In genomic region chr1:32872189-32872898, GRCh38 we compare ENCODE assay signal across 1 cellular context.
A peak's percentile ranks its signal among the peaks of the same experiment; 100 is the strongest.
TF ChIP-seq lines count a peak whose summit lies in the region.

No MANE protein-coding gene starts in this region.

TF ChIP-seq in K562, 482 proteins besides CTCF, POLR2A, EP300 and RAD21:
- TF ChIP-seq CTBP1 (IDR thresholded peaks at IDR 0.05; ENCODE audit: borderline replicate concordance) (peak; percentile 14; the same call in 1 of the 2 replicates), IFI16 (CRISPR knock-in tag; IDR thresholded peaks at IDR 0.05) (no peak), MAZ (CRISPR knock-in tag; conservative IDR thresholded peaks at IDR 0.05 in 1 of 2, IDR thresholded peaks at IDR 0.05 in 1 of 2) (peak in 1 of 2 experiments; percentile 35; a peak in 1 of 4 replicates), HDGF (IDR thresholded peaks at IDR 0.05) (no peak), ZNF165 (CRISPR knock-in tag; IDR thresholded peaks at IDR 0.05; ENCODE audit: borderline replicate concordance) (no peak), NCOA6 (IDR thresholded peaks at IDR 0.05) (no peak), STAG1 (CRISPR knock-in tag; IDR thresholded peaks at IDR 0.05; ENCODE audit: borderline replicate concordance) (peak; percentile 74; the same call in 1 of the 2 replicates), CHD4 (IDR thresholded peaks at IDR 0.05; ENCODE audit: insufficient read depth, insufficient replicate concordance, low read depth, low read length, poor library complexity, severe bottlenecking) (no peak), SMC3 (conservative IDR thresholded peaks at IDR 0.05; ENCODE audit: insufficient read depth, low read depth, low read length) (peak; percentile 84), ZNF449 (CRISPR knock-in tag; IDR thresholded peaks at IDR 0.05) (no peak), SREBF2 (CRISPR knock-in tag; IDR thresholded peaks at IDR 0.05) (no peak), YY1 (IDR thresholded peaks at IDR 0.05; ENCODE audit: borderline replicate concordance in 1 of 3, control insufficient read depth in 1 of 3, extremely low read depth in 1 of 3, insufficient read depth in 3 of 3, insufficient read length in 1 of 3, insufficient replicate concordance in 2 of 3, low read depth in 1 of 3, low read length in 2 of 3) (peak in 1 of 3 experiments; percentile 23), SOX6 (IDR thresholded peaks at IDR 0.05) (no peak), RCOR1 (IDR thresholded peaks at IDR 0.05; ENCODE audit: borderline replicate concordance in 1 of 2, low read depth in 2 of 2, low read length in 2 of 2) (peak in 1 of 2 experiments; percentile 42; a peak in 1 of 4 replicates), GATAD2A (IDR thresholded peaks at IDR 0.05) (peak; percentile 83; the same call in 1 of the 2 replicates), IRF9 (tag; IDR thresholded peaks at IDR 0.05) (no peak), CAMTA2 (CRISPR knock-in tag; conservative IDR thresholded peaks at IDR 0.05) (no peak), CC2D1A (IDR thresholded peaks at IDR 0.05) (peak; percentile 66; the same call in 1 of the 2 replicates), TFAP4 (CRISPR knock-in tag; IDR thresholded peaks at IDR 0.05; ENCODE audit: borderline replicate concordance) (peak; percentile 30; the same call in 1 of the 2 replicates), CTCFL (IDR thresholded peaks at IDR 0.05; ENCODE audit: borderline replicate concordance, insufficient read depth, low read depth, low read length, poor library complexity, severe bottlenecking) (peak; percentile 65), ZBTB7A (IDR thresholded peaks at IDR 0.05; ENCODE audit: borderline replicate concordance, control insufficient read depth, low read depth, low read length) (peak; percentile 100), JUND (IDR thresholded peaks at IDR 0.05; ENCODE audit: borderline replicate concordance, low read depth, low read length) (0 out of 2 replicates have a peak, but pooled peaks have one; percentile 24), JUND (tag; IDR thresholded peaks at IDR 0.05; ENCODE audit: borderline replicate concordance, low read depth, low read length) (no peak), SIN3A (IDR thresholded peaks at IDR 0.05; ENCODE audit: borderline replicate concordance in 2 of 2, control insufficient read depth in 1 of 2, low read depth in 2 of 2, low read length in 2 of 2) (no peak), E2F6 (IDR thresholded peaks at IDR 0.05; ENCODE audit: borderline replicate concordance in 1 of 2, extremely low read depth in 1 of 2, insufficient read depth in 1 of 2, insufficient read length in 1 of 2, low read depth in 1 of 2, low read length in 1 of 2, poor library complexity in 1 of 2, severe bottlenecking in 1 of 2) (no peak), XRCC5 (IDR thresholded peaks at IDR 0.05; ENCODE audit: low read depth, low read length) (0 out of 2 replicates have a peak, but pooled peaks have one; percentile 41), RB1 (IDR thresholded peaks at IDR 0.05; ENCODE audit: low read depth) (0 out of 2 replicates have a peak, but pooled peaks have one; percentile 24), ZNF780A (CRISPR knock-in tag; IDR thresholded peaks at IDR 0.05) (no peak), NR1H2 (CRISPR knock-in tag; IDR thresholded peaks at IDR 0.05) (0 out of 2 replicates have a peak, but pooled peaks have one; percentile 41)
